In the genomic region with DNA sequence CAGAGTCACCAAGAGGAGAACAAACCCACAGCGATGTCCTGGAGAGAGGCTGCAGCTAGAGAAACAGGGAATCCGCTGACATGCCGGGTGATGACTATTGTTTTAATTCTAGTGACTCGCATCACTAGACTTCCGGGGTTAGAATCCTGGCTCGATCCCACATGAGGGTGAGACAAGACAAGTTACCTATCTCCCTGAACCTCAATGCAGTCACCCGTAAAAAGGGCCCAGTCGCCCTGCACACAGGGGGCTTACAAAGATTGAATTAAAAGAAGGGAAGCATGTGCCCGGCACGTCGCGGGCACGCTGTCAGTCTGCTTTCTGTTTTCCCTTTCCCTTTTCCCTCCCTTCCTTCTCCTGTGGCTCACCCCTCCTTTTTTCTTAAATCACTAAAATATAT, we compare ENCODE assay signal across 1 cellular context.
TF ChIP-seq lines count a peak whose summit lies in the region.

No MANE protein-coding gene starts in this region.

TF ChIP-seq in SK-N-SH treated with all-trans-retinoic acid at 6 μM for 48 hours, 23 proteins besides CTCF, POLR2A, EP300 and RAD21 (continued from another document):
- TF ChIP-seq, protein P1, sequence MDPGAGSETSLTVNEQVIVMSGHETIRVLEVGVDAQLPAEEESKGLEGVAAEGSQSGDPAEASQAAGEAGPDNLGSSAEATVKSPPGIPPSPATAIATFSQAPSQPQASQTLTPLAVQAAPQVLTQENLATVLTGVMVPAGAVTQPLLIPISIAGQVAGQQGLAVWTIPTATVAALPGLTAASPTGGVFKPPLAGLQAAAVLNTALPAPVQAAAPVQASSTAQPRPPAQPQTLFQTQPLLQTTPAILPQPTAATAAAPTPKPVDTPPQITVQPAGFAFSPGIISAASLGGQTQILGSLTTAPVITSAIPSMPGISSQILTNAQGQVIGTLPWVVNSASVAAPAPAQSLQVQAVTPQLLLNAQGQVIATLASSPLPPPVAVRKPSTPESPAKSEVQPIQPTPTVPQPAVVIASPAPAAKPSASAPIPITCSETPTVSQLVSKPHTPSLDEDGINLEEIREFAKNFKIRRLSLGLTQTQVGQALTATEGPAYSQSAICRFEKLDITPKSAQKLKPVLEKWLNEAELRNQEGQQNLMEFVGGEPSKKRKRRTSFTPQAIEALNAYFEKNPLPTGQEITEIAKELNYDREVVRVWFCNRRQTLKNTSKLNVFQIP (CRISPR knock-in tag; IDR thresholded peaks at IDR 0.05; ENCODE audit: borderline replicate concordance, low read depth) = no peak
- no peak for TF ChIP-seq PPARA (CRISPR knock-in tag; IDR thresholded peaks at IDR 0.05; ENCODE audit: borderline replicate concordance)
- TF ChIP-seq ZNF70 (CRISPR knock-in tag; IDR thresholded peaks at IDR 0.05) = no peak
- TF ChIP-seq ZC3H10 (CRISPR knock-in tag; IDR thresholded peaks at IDR 0.05) = no peak
- no peak for TF ChIP-seq OSR1 (CRISPR knock-in tag; IDR thresholded peaks at IDR 0.05)
- no peak for TF ChIP-seq GLIS3 (CRISPR knock-in tag; IDR thresholded peaks at IDR 0.05)
